ENCODE assay signal across 1 cellular context in the genomic region with DNA sequence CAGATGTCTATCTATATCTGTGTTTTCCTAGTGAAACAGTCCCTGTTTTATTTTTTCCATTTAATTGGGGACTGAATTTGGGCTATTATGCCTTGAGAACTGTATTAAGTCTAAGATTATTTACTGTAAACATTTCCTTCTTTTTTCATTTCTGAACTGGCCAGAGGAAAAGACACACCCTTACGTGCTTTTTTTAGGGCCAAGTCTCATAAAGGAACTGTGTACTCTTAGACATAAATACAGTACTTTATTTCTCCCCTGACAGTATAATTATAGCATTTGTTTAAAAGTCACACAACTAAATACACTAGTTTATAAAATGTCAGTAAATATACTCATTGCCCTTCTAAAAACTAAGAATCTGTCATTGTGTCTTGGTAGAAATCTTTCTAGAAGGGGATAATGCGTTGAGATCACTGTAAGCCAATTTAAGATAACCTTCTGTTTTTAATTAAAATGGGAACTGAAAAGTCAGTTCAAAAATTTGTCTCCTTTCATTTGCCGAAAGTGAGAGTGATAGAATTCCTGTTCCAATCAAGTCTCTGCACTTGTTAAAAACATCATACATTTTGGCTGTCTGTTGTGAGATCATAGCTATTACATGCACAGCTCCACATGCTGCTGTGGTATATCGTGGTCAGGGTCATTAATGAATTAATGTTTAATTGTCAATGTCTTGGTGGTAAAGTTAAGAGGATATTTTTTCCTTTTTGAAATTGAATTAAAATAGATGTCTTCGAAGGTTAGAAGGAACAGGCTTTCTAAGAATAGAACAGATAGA.
TF ChIP-seq lines count a peak whose summit lies in the region.

No MANE protein-coding gene starts in this region.

TF ChIP-seq in WTC11, 78 proteins besides CTCF, POLR2A, EP300 and RAD21 (continued from another document):
- TF ChIP-seq, protein P1, sequence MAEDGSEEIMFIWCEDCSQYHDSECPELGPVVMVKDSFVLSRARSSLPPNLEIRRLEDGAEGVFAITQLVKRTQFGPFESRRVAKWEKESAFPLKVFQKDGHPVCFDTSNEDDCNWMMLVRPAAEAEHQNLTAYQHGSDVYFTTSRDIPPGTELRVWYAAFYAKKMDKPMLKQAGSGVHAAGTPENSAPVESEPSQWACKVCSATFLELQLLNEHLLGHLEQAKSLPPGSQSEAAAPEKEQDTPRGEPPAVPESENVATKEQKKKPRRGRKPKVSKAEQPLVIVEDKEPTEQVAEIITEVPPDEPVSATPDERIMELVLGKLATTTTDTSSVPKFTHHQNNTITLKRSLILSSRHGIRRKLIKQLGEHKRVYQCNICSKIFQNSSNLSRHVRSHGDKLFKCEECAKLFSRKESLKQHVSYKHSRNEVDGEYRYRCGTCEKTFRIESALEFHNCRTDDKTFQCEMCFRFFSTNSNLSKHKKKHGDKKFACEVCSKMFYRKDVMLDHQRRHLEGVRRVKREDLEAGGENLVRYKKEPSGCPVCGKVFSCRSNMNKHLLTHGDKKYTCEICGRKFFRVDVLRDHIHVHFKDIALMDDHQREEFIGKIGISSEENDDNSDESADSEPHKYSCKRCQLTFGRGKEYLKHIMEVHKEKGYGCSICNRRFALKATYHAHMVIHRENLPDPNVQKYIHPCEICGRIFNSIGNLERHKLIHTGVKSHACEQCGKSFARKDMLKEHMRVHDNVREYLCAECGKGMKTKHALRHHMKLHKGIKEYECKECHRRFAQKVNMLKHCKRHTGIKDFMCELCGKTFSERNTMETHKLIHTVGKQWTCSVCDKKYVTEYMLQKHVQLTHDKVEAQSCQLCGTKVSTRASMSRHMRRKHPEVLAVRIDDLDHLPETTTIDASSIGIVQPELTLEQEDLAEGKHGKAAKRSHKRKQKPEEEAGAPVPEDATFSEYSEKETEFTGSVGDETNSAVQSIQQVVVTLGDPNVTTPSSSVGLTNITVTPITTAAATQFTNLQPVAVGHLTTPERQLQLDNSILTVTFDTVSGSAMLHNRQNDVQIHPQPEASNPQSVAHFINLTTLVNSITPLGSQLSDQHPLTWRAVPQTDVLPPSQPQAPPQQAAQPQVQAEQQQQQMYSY (CRISPR knock-in tag; IDR thresholded peaks at IDR 0.05): no peak
- TF ChIP-seq STAT6 (CRISPR knock-in tag; conservative IDR thresholded peaks at IDR 0.05; ENCODE audit: low read depth) (no peak), RELA (CRISPR knock-in tag; IDR thresholded peaks at IDR 0.05; ENCODE audit: borderline replicate concordance) (no peak), E2F5 (CRISPR knock-in tag; IDR thresholded peaks at IDR 0.05) (no peak)
- TF ChIP-seq, protein P2, sequence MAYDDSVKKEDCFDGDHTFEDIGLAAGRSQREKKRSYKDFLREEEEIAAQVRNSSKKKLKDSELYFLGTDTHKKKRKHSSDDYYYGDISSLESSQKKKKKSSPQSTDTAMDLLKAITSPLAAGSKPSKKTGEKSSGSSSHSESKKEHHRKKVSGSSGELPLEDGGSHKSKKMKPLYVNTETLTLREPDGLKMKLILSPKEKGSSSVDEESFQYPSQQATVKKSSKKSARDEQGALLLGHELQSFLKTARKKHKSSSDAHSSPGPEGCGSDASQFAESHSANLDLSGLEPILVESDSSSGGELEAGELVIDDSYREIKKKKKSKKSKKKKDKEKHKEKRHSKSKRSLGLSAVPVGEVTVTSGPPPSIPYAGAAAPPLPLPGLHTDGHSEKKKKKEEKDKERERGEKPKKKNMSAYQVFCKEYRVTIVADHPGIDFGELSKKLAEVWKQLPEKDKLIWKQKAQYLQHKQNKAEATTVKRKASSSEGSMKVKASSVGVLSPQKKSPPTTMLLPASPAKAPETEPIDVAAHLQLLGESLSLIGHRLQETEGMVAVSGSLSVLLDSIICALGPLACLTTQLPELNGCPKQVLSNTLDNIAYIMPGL (CRISPR knock-in tag; IDR thresholded peaks at IDR 0.05): no peak
